Comparison of ENCODE assay signal across 19 cellular contexts in the genomic region with DNA sequence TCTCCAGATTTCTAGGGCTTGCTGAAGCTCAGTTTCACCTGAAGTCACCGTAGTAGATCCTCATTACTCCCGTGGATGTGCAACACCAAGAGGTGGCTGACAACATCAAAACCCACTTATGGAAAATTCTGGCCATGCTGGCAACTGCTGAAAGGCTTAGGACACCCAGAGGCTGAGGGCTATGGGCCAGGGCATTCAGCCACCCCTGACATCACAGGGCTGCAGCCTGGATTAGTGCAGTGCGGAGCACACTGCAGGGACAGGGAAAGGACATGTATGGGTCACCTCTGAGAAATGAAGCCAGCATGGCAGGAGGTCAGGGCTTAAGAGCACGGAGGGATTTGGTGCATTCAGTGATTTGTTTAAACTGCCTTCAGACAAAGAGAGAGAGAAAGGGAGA.
"Had no signal": no experiment of that assay in that cellular context is flagged by ENCODE, and none has a peak within 500 bp of the region (broad histone marks: within the 10 kb centered on the region; RNA-seq: fewer than 3 reads in every experiment).

No MANE protein-coding gene starts in this region.

- ATAC-seq: left lung, T-helper 17 cell had no signal

- H3K4me3 ChIP-seq: left lung, spleen, thoracic aorta had no signal

- H3K9me3 ChIP-seq: thoracic aorta had no signal

- DNase-seq: activated CD4-positive, alpha-beta memory T cell treated with anti-CD3 and anti-CD28 coated beads for 36 hours; activated CD4-positive, alpha-beta T cell treated with anti-CD3 and anti-CD28 coated beads for 48 hours; activated effector memory CD4-positive, alpha-beta T cell treated with anti-CD3 and anti-CD28 coated beads, Interleukin-2, amount 50 U/mL, for 16 hours; activated naive CD4-positive, alpha-beta T cell treated with anti-CD3 and anti-CD28 coated beads, Interleukin-2, amount 10 ng/mL, durations not matched to agents 7 days and 5 days; activated T-cell treated with anti-CD3 and anti-CD28 coated beads, Interleukin-2, amount 50 U/mL, for 48 hours; amygdala; kidney; left lung; mammary epithelial cell; midbrain; nucleus accumbens; spleen; stimulated activated CD4-positive, alpha-beta T cell treated with anti-CD3 and anti-CD28 coated beads, Interleukin-4, amount 100 ng/mL, for 1 hour; stimulated activated naive CD4-positive, alpha-beta T cell treated with Interleukin-2 at 50 U/mL for 16 hours; SW 1271; T-helper 17 cell had no signal

- H3K79me2 ChIP-seq: parathyroid adenoma had no signal

- H3K27me3 ChIP-seq: left lung, spleen had no signal

- H3K27ac ChIP-seq: epithelial cell of prostate, left lung, parathyroid adenoma, thoracic aorta had no signal

- H3K9ac ChIP-seq: parathyroid adenoma had no signal

- H2AFZ ChIP-seq: parathyroid adenoma had no signal

- H3K36me3 ChIP-seq: left lung, spleen, thoracic aorta had no signal

- H3K4me1 ChIP-seq: left lung, parathyroid adenoma, spleen had no signal
